2 cellular contexts compared by ENCODE assay signal in genomic region chr10:69870591-69870990, GRCh38.
TF ChIP-seq lines count a peak whose summit lies in the region.

No MANE protein-coding gene starts in this region.

TF ChIP-seq in IMR-90, 13 proteins besides CTCF, POLR2A, EP300 and RAD21:
- TF ChIP-seq ELK1 (IDR thresholded peaks at IDR 0.05; ENCODE audit: borderline replicate concordance, low read depth, low read length), result no peak
- no peak for TF ChIP-seq MXI1 (IDR thresholded peaks at IDR 0.05; ENCODE audit: borderline replicate concordance, low read depth, low read length)
- TF ChIP-seq USF2 (IDR thresholded peaks at IDR 0.05; ENCODE audit: low read depth, low read length), result no peak
- no peak for TF ChIP-seq FOS (IDR thresholded peaks at IDR 0.05; ENCODE audit: low read depth, low read length)
- no peak for TF ChIP-seq MAFK (IDR thresholded peaks at IDR 0.05; ENCODE audit: low read depth, low read length)
- no peak for TF ChIP-seq RCOR1 (IDR thresholded peaks at IDR 0.05; ENCODE audit: insufficient replicate concordance, low read length)
- no peak for TF ChIP-seq NFE2L2 (IDR thresholded peaks at IDR 0.05; ENCODE audit: low read depth, low read length)
- no peak for TF ChIP-seq BHLHE40 (IDR thresholded peaks at IDR 0.05; ENCODE audit: low read depth, low read length)
- no peak for TF ChIP-seq MAZ (IDR thresholded peaks at IDR 0.05; ENCODE audit: borderline replicate concordance, low read depth, low read length)

TF ChIP-seq in endothelial cell of umbilical vein, 7 proteins besides CTCF, POLR2A, EP300 and RAD21 (continued from another document):
- no peak for TF ChIP-seq EZH2 (IDR thresholded peaks at IDR 0.05; ENCODE audit: borderline replicate concordance, low read depth, low read length, severe bottlenecking)
- TF ChIP-seq GATA2 (IDR thresholded peaks at IDR 0.05; ENCODE audit: insufficient read depth, insufficient read length, low read depth, low read length), result no peak
- no peak for TF ChIP-seq MYC (IDR thresholded peaks at IDR 0.05; ENCODE audit: low read depth, low read length)
- no peak for TF ChIP-seq MAX (IDR thresholded peaks at IDR 0.05; ENCODE audit: insufficient read depth, insufficient read length)
- TF ChIP-seq JUN (IDR thresholded peaks at IDR 0.05; ENCODE audit: borderline replicate concordance, insufficient read depth, insufficient read length, low read depth), result no peak
TF ChIP-seq in endothelial cell of umbilical vein: peak in this region for 0.
